ENCODE assay signal across 10 cellular contexts in genomic region chr12:58888131-58888783, GRCh38. TPM values are rescaled to one million over a fixed set of nuclear protein-coding genes. Genes with fewer than 3 reads are reported as not detected.
DNase-seq lines count a peak whose midpoint lies in the region; ATAC-seq and TF ChIP-seq lines count a peak whose summit lies in the region.
"Had no signal": no experiment of that assay in that cellular context is flagged by ENCODE, and none has a peak within 500 bp of the region (broad histone marks: within the 10 kb centered on the region; RNA-seq: fewer than 3 reads in every experiment).

No MANE protein-coding gene starts in this region.

- no peak overlapping the region for H2AFZ ChIP-seq in SK-N-SH (ENCODE audit: low read depth)

- no peak overlapping the region for H3K9ac ChIP-seq in SK-N-SH

- H3K9me3 ChIP-seq in left lung (no peaks in the 10 kb centered on the region), SK-N-SH (no peaks in the 10 kb centered on the region)

- peak; percentile 53 for ATAC-seq in left lung
- no peak for ATAC-seq in GM18498 (IDR thresholded peaks at IDR 0.05; ENCODE audit: unreplicated experiment)

- no peak overlapping the region for H3K4me2 ChIP-seq in SK-N-SH

- H3K27ac ChIP-seq in left lung (peak overlapping the region in 1 of 2 donors; percentile 4), SK-N-SH (ENCODE audit: low read depth in 2 of 2, low read length in 1 of 2) (no peak overlapping the region)

- no peaks in the 10 kb centered on the region for H3K9me3 Mint-ChIP-seq in glutamatergic neuron (ENCODE audit: unreplicated experiment)

- POLR2A ChIA-PET in SK-N-SH (lab: Yijun Ruan, JAX), result no interaction called here

- H4K20me1 ChIP-seq in SK-N-SH (ENCODE audit: insufficient read depth), result no peaks in the 10 kb centered on the region

- H3K4me1 ChIP-seq in left lung (peaks cover 0 to 5% of the 10 kb centered on the region in 2 donors), SK-N-SH (ENCODE audit: control insufficient read depth in 1 of 2, insufficient read depth in 2 of 2, low read depth in 1 of 2, low read length in 1 of 2) (no peaks in the 10 kb centered on the region)

- H3K4me1 Mint-ChIP-seq in glutamatergic neuron (ENCODE audit: low read depth, unreplicated experiment), result no peaks in the 10 kb centered on the region

- no peaks in the 10 kb centered on the region for H3K79me2 ChIP-seq in SK-N-SH (ENCODE audit: insufficient read depth)

- H3K9me2 ChIP-seq in SK-N-SH, result no peaks in the 10 kb centered on the region

- CTCF ChIA-PET in SK-N-SH (lab: Yijun Ruan, JAX), result no interaction called here

- TF ChIP-seq EP300 in SK-N-SH (IDR thresholded peaks at IDR 0.05; ENCODE audit: borderline replicate concordance in 1 of 2, low read depth in 1 of 2, low read length in 1 of 2), result no peak

- H3K4me3 ChIP-seq in left lung, result no peak overlapping the region
- no peak overlapping the region for H3K4me3 ChIP-seq in SK-N-SH (ENCODE audit: low read depth in 2 of 2, low read length in 1 of 2)

- H3K36me3 Mint-ChIP-seq in glutamatergic neuron (ENCODE audit: unreplicated experiment), result no peaks in the 10 kb centered on the region

- H3F3A ChIP-seq in SK-N-SH (replicated peaks; ENCODE audit: insufficient read depth), result no peaks in the 10 kb centered on the region

- TF ChIP-seq RAD21 in SK-N-SH (IDR thresholded peaks at IDR 0.05; ENCODE audit: low read length), result no peak

- no peak overlapping the region for H3K27ac Mint-ChIP-seq in glutamatergic neuron (ENCODE audit: unreplicated experiment)

- intact Hi-C loops in left lung (cut with DNase I), result no loop called here

- H3K4me3 Mint-ChIP-seq in glutamatergic neuron (ENCODE audit: unreplicated experiment), result no peak overlapping the region

- H3K27me3 ChIP-seq in left lung, result no peaks in the 10 kb centered on the region
- peaks cover 37% of the 10 kb centered on the region for H3K27me3 ChIP-seq in SK-N-SH (ENCODE audit: insufficient read depth)

- DNase-seq in AG09319 (ENCODE audit: extremely low read depth, low read depth), result peak; percentile 93
- DNase-seq in NCI-H2081 treated with DMSO at 0.1 percent for 48 hours (lab: John Stamatoyannopoulos, UW), result peak; percentile 81
- DNase-seq in cerebellar cortex (ENCODE audit: low spot score), result peak; percentile 61
- DNase-seq in left lung, result no peak
- DNase-seq in SK-N-SH, result no peak
- DNase-seq in NCI-H524 treated with DMSO at 0.1 percent for 48 hours (lab: John Stamatoyannopoulos, UW), result no peak
- no peak for DNase-seq in glutamatergic neuron
- DNase-seq: activated T-cell treated with anti-CD3 and anti-CD28 coated beads, Interleukin-2, amount 50 U/mL, for 1 hour; NCI-H526 treated with DMSO at 0.1 percent for 48 hours had no signal

- TF ChIP-seq CTCF in AG09319 (IDR thresholded peaks at IDR 0.05; ENCODE audit: low read depth, low read length), result no peak
- TF ChIP-seq CTCF in left lung (IDR thresholded peaks at IDR 0.05), result no peak
- TF ChIP-seq CTCF in SK-N-SH (IDR thresholded peaks at IDR 0.05), result no peak
- TF ChIP-seq CTCF in glutamatergic neuron (IDR thresholded peaks at IDR 0.05; ENCODE audit: partially characterized antibody, unreplicated experiment), result no peak

- H3K36me3 ChIP-seq in left lung (peaks cover 0 to 37% of the 10 kb centered on the region in 2 donors), SK-N-SH (replicated peaks in 1 of 2; ENCODE audit: control insufficient read depth in 1 of 2, insufficient read depth in 2 of 2, low read length in 1 of 2) (no peaks in the 10 kb centered on the region)

- H3K27me3 Mint-ChIP-seq in glutamatergic neuron (ENCODE audit: unreplicated experiment), result no peaks in the 10 kb centered on the region

- WGBS in SK-N-SH (ENCODE audit: low lambda C conversion rate), result 15% methylated on average over 4 of the region's 4 CpGs

TF ChIP-seq in SK-N-SH, 30 proteins besides CTCF, POLR2A, EP300 and RAD21:
- TF ChIP-seq CHD2 (IDR thresholded peaks at IDR 0.05; ENCODE audit: low read length, partially characterized antibody), result no peak
- no peak for TF ChIP-seq RCOR1 (IDR thresholded peaks at IDR 0.05; ENCODE audit: low read length)
- no peak for TF ChIP-seq NRF1 (IDR thresholded peaks at IDR 0.05; ENCODE audit: low read depth, low read length)
- TF ChIP-seq YY1 (IDR thresholded peaks at IDR 0.05; ENCODE audit: low read depth), result no peak
- no peak for TF ChIP-seq FOXM1 (IDR thresholded peaks at IDR 0.05; ENCODE audit: low read depth)
- TF ChIP-seq ELF1 (IDR thresholded peaks at IDR 0.05), result no peak
- no peak for TF ChIP-seq MXI1 (IDR thresholded peaks at IDR 0.05; ENCODE audit: low read depth, low read length)
- no peak for TF ChIP-seq SMC3 (IDR thresholded peaks at IDR 0.05; ENCODE audit: low read depth, low read length)
- TF ChIP-seq GATA2 (CRISPR knock-in tag; IDR thresholded peaks at IDR 0.05), result no peak
- no peak for TF ChIP-seq POLR2AphosphoS5 (IDR thresholded peaks at IDR 0.05; ENCODE audit: low read depth, low read length)
- TF ChIP-seq USF2 (IDR thresholded peaks at IDR 0.05; ENCODE audit: borderline replicate concordance, low read depth, low read length), result no peak
- no peak for TF ChIP-seq FOSL2 (IDR thresholded peaks at IDR 0.05; ENCODE audit: borderline replicate concordance, low read depth)
- no peak for TF ChIP-seq FOXJ3 (CRISPR knock-in tag; IDR thresholded peaks at IDR 0.05)
- TF ChIP-seq RXRA (IDR thresholded peaks at IDR 0.05; ENCODE audit: borderline replicate concordance, low read depth), result no peak
- no peak for TF ChIP-seq MEF2A (IDR thresholded peaks at IDR 0.05; ENCODE audit: borderline replicate concordance, low read depth)
- TF ChIP-seq RFX5 (IDR thresholded peaks at IDR 0.05; ENCODE audit: low read length), result no peak
- TF ChIP-seq TCF12 (IDR thresholded peaks at IDR 0.05), result no peak
- no peak for TF ChIP-seq REST (IDR thresholded peaks at IDR 0.05; ENCODE audit: low read depth, low read length)

RNA-seq across cellular contexts. Expression of gene LRIG3, which starts 32.0 kb away (rescaled TPM):
- total RNA-seq in left lung (10 to 100 TPM; 26.8 to 28.6 TPM), glutamatergic neuron (ENCODE audit: unreplicated experiment) (6.9 TPM)
- 0.03 and 0.08 TPM in 2 replicates for polyA plus RNA-seq in SK-N-SH (2012; rRNA removed)
- 0.03 and 0.13 TPM in 2 replicates for polyA plus RNA-seq in SK-N-SH (2012; cell fraction: cytosol; rRNA removed)
- polyA plus RNA-seq in SK-N-SH (2012; cell fraction: nucleus; rRNA removed), result 0.05 and 0.29 TPM in 2 replicates

Comparison
In these comparisons a context has a peak if more than half of its experiments do, and no peak if none do; other contexts are left out.
1. DNase-seq: peak in AG09319 (single experiment), NCI-H2081 treated with DMSO at 0.1 percent for 48 hours (single experiment) and cerebellar cortex (single experiment); none in left lung (0 of 2), SK-N-SH (single experiment), NCI-H524 treated with DMSO at 0.1 percent for 48 hours (single experiment) and glutamatergic neuron (single experiment).